Comparison of ENCODE assay signal across 18 cellular contexts in genomic region chr16:90043526-90043925, GRCh38. TPM values are rescaled to one million over a fixed set of nuclear protein-coding genes. Genes with fewer than 3 reads are reported as not detected.
DNase-seq lines count a peak whose midpoint lies in the region; ATAC-seq and TF ChIP-seq lines count a peak whose summit lies in the region.
"Had no signal": no experiment of that assay in that cellular context is flagged by ENCODE, and none has a peak within 500 bp of the region (broad histone marks: within the 10 kb centered on the region; RNA-seq: fewer than 3 reads in every experiment).

No MANE protein-coding gene starts in this region.

- in situ Hi-C loops in GM13977 (cut with MboI; ENCODE audit: low pct_unique_long_range_greater_than_20kb, low sequenced_read_pairs, unreplicated experiment), result no loop called here

- no peak for ATAC-seq in natural killer cell treated with Interleukin-12 subunit alpha and Interleukin-12 subunit beta and Interleukin-15 and Interleukin-18, amount 100 ng/mL, for 72 hours
- ATAC-seq in GM19023 (IDR thresholded peaks at IDR 0.05; ENCODE audit: unreplicated experiment), result no peak
- ATAC-seq: SK-N-SH treated with all-trans-retinoic acid at 6 μM for 48 hours had no signal

- H3K27me3 Mint-ChIP-seq in glutamatergic neuron (ENCODE audit: unreplicated experiment), result peaks cover 4% of the 10 kb centered on the region
- no peaks in the 10 kb centered on the region for H3K27me3 Mint-ChIP-seq in natural killer cell treated with Interleukin-12 subunit alpha and Interleukin-12 subunit beta and Interleukin-15 and Interleukin-18, amount 100 ng/mL, for 72 hours

- no peak overlapping the region for H3K4me3 Mint-ChIP-seq in glutamatergic neuron (ENCODE audit: unreplicated experiment)
- H3K4me3 Mint-ChIP-seq in natural killer cell treated with Interleukin-12 subunit alpha and Interleukin-12 subunit beta and Interleukin-15 and Interleukin-18, amount 100 ng/mL, for 72 hours, result no peak overlapping the region
- H3K4me3 Mint-ChIP-seq: CD14-positive monocyte, HFFc6 had no signal

- no peak for TF ChIP-seq CTCF in 22Rv1 (IDR thresholded peaks at IDR 0.05)
- no peak for TF ChIP-seq CTCF in GM13977 (IDR thresholded peaks at IDR 0.05; ENCODE audit: extremely low read depth, insufficient read depth, missing control alignments)
- TF ChIP-seq CTCF in glutamatergic neuron (IDR thresholded peaks at IDR 0.05; ENCODE audit: partially characterized antibody, unreplicated experiment), result no peak

- 0 out of 2 replicates have a peak overlapping the region, but pooled peaks have one; percentile 32 for H3K27ac ChIP-seq in 22Rv1
- H3K27ac ChIP-seq: Peyer's patch had no signal

- peak overlapping the region; percentile 28 for H3K27ac Mint-ChIP-seq in glutamatergic neuron (ENCODE audit: unreplicated experiment)
- H3K27ac Mint-ChIP-seq in natural killer cell treated with Interleukin-12 subunit alpha and Interleukin-12 subunit beta and Interleukin-15 and Interleukin-18, amount 100 ng/mL, for 72 hours, result no peak overlapping the region
- H3K27ac Mint-ChIP-seq: CD14-positive monocyte, HFFc6 had no signal

- DNase-seq in GM13977 (ENCODE audit: low spot score) (peak; percentile 13), SW480 (ENCODE audit: low spot score) (peak; percentile 83), glutamatergic neuron (no peak), GM03348 (ENCODE audit: low spot score) (no peak), T-helper 9 cell (no peak)
- no peak for DNase-seq in natural killer cell treated with Interleukin-12 subunit alpha and Interleukin-12 subunit beta and Interleukin-15 and Interleukin-18, amount 100 ng/mL, for 72 hours (ENCODE audit: low spot score)
- DNase-seq: GOT3, HFFc6, NCI-H1092 treated with DMSO at 0.1 percent for 48 hours, NCI-H1694, NCI-H524, SHP77 treated with DMSO at 0.1 percent for 48 hours had no signal

- H3K9me3 Mint-ChIP-seq in glutamatergic neuron (ENCODE audit: unreplicated experiment), result peaks cover 2% of the 10 kb centered on the region
- H3K9me3 Mint-ChIP-seq in natural killer cell treated with Interleukin-12 subunit alpha and Interleukin-12 subunit beta and Interleukin-15 and Interleukin-18, amount 100 ng/mL, for 72 hours, result no peaks in the 10 kb centered on the region
- H3K9me3 Mint-ChIP-seq: HFFc6 had no signal

- H3K4me1 Mint-ChIP-seq in glutamatergic neuron (ENCODE audit: low read depth, unreplicated experiment), result no peaks in the 10 kb centered on the region
- peaks cover 0 to 3% of the 10 kb centered on the region in 2 donors for H3K4me1 Mint-ChIP-seq in natural killer cell treated with Interleukin-12 subunit alpha and Interleukin-12 subunit beta and Interleukin-15 and Interleukin-18, amount 100 ng/mL, for 72 hours (ENCODE audit: low read depth in 2 of 2)

- no peaks in the 10 kb centered on the region for H3K36me3 Mint-ChIP-seq in glutamatergic neuron (ENCODE audit: unreplicated experiment)
- H3K36me3 Mint-ChIP-seq in natural killer cell treated with Interleukin-12 subunit alpha and Interleukin-12 subunit beta and Interleukin-15 and Interleukin-18, amount 100 ng/mL, for 72 hours, result no peaks in the 10 kb centered on the region

RNA-seq across cellular contexts. Expression of gene DBNDD1, which starts 24.3 kb away (rescaled TPM):
- 77.8 TPM for total RNA-seq in glutamatergic neuron (ENCODE audit: unreplicated experiment)
- total RNA-seq in natural killer cell treated with Interleukin-12 subunit alpha and Interleukin-12 subunit beta and Interleukin-15 and Interleukin-18, amount 100 ng/mL, for 72 hours, result not detected

RNA-seq across cellular contexts. Expression of gene PRDM7, which starts 33.6 kb away (rescaled TPM):
- not detected for total RNA-seq in glutamatergic neuron (ENCODE audit: unreplicated experiment)
- total RNA-seq in natural killer cell treated with Interleukin-12 subunit alpha and Interleukin-12 subunit beta and Interleukin-15 and Interleukin-18, amount 100 ng/mL, for 72 hours, result not detected
- total RNA-seq: A172, HFFc6, Peyer's patch had no signal

Comparison
In these comparisons a context has a peak if more than half of its experiments do, and no peak if none do; other contexts are left out.
1. DNase-seq: peak in GM13977 (single experiment) and SW480 (single experiment); none in glutamatergic neuron (single experiment), GM03348 (single experiment), T-helper 9 cell (single experiment) and natural killer cell treated with Interleukin-12 subunit alpha and Interleukin-12 subunit beta and Interleukin-15 and Interleukin-18, amount 100 ng/mL, for 72 hours (single experiment).
2. RNA of gene DBNDD1, which starts 24.3 kb away (total RNA-seq): 77.8 TPM in glutamatergic neuron (single experiment); not detected in natural killer cell treated with Interleukin-12 subunit alpha and Interleukin-12 subunit beta and Interleukin-15 and Interleukin-18, amount 100 ng/mL, for 72 hours; every median in the first group is over 10 times any median in the second.